Comparison of ENCODE assay signal across 8 cellular contexts in the genomic region with DNA sequence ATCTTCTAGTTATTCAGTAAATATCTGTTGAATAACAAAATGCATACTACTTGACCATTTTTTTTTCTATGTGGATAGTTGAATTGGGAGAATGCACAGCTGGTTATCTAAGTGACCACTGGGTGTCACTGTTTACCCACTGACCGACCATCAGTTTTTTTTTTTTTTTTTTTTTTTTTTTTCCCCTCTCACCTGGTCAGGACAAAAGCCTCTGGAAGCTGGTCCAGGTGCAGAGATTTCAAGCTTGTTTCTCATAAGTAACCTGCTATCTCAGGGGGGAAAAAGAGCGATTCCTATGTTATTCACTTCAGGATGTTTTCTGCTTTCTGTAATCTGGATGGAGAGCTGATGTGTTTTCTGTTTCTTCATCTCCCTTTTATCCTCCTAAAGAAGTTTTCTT.
DNase-seq lines count a peak whose midpoint lies in the region; ATAC-seq and TF ChIP-seq lines count a peak whose summit lies in the region.

No MANE protein-coding gene starts in this region.

- DNase-seq in Ammon's horn (ENCODE audit: low spot score) (peak; percentile 10), GM19240 (ENCODE audit: insufficient read length, low spot score) (peak; percentile 9), NCI-H2171 treated with DMSO at 0.1 percent for 48 hours (lab: John Stamatoyannopoulos, UW) (peak; percentile 78), cardiac fibroblast (ENCODE audit: low read depth in 2 of 2) (peak; percentile 26 to 37), midbrain (lab: John Stamatoyannopoulos, UW) (peak; percentile 3), NOMO-1 treated with dmso at 0.1 percent for 144 hours (lab: John Stamatoyannopoulos, UW; ENCODE audit: unreplicated experiment) (no peak)

- no peak overlapping the region for H3K4me3 ChIP-seq in cardiac fibroblast (replicated peaks in 1 of 2; ENCODE audit: low read depth in 2 of 2, low read length in 2 of 2)

- ATAC-seq in HG02840 (IDR thresholded peaks at IDR 0.05; ENCODE audit: low FRiP score, unreplicated experiment) (no peak), GM18867 (IDR thresholded peaks at IDR 0.05; ENCODE audit: unreplicated experiment) (no peak)

- TF ChIP-seq CTCF in cardiac fibroblast (IDR thresholded peaks at IDR 0.05; ENCODE audit: low read depth, low read length), result peak; percentile 67
